In the genomic region with DNA sequence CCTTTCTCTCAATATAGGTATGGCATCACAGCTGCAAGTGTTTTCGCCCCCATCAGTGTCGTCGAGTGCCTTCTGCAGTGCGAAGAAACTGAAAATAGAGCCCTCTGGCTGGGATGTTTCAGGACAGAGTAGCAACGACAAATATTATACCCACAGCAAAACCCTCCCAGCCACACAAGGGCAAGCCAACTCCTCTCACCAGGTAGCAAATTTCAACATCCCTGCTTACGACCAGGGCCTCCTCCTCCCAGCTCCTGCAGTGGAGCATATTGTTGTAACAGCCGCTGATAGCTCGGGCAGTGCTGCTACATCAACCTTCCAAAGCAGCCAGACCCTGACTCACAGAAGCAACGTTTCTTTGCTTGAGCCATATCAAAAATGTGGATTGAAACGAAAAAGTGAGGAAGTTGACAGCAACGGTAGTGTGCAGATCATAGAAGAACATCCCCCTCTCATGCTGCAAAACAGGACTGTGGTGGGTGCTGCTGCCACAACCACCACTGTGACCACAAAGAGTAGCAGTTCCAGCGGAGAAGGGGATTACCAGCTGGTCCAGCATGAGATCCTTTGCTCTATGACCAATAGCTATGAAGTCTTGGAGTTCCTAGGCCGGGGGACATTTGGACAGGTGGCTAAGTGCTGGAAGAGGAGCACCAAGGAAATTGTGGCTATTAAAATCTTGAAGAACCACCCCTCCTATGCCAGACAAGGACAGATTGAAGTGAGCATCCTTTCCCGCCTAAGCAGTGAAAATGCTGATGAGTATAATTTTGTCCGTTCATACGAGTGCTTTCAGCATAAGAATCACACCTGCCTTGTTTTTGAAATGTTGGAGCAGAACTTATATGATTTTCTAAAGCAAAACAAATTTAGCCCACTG, we compare ENCODE assay signal across 7 cellular contexts. TPM values are rescaled to one million over a fixed set of nuclear protein-coding genes. Genes with fewer than 3 reads are reported as not detected.
DNase-seq lines count a peak whose midpoint lies in the region; ATAC-seq lines count a peak whose summit lies in the region.

No MANE protein-coding gene starts in this region.

- H3K36me3 Mint-ChIP-seq in activated naive CD8-positive, alpha-beta T cell treated with anti-CD3 and anti-CD28 coated beads, Interleukin-2, amount 10 ng/mL, durations not matched to agents 7 days and 5 days = peaks cover 39% of the 10 kb centered on the region

- DNase-seq in NOMO-1 treated with DMSO at 0.1 percent for 48 hours (lab: John Stamatoyannopoulos, UW; ENCODE audit: unreplicated experiment) = peak; percentile 55
- DNase-seq in activated naive CD8-positive, alpha-beta T cell treated with anti-CD3 and anti-CD28 coated beads, Interleukin-2, amount 10 ng/mL, durations not matched to agents 7 days and 5 days = peak; percentile 70
- DNase-seq in stimulated activated CD8-positive, alpha-beta memory T cell treated with anti-CD3 and anti-CD28 coated beads, Interleukin-4, amount 100 ng/mL, for 48 hours = peak; percentile 71
- no peak for DNase-seq in NCI-H146 (lab: John Stamatoyannopoulos, UW)

- H3K27ac Mint-ChIP-seq in activated naive CD8-positive, alpha-beta T cell treated with anti-CD3 and anti-CD28 coated beads, Interleukin-2, amount 10 ng/mL, durations not matched to agents 7 days and 5 days = peak overlapping the region; percentile 86

- peaks cover 64% of the 10 kb centered on the region for H3K4me1 Mint-ChIP-seq in activated naive CD8-positive, alpha-beta T cell treated with anti-CD3 and anti-CD28 coated beads, Interleukin-2, amount 10 ng/mL, durations not matched to agents 7 days and 5 days

- no peaks in the 10 kb centered on the region for H3K9me3 Mint-ChIP-seq in activated naive CD8-positive, alpha-beta T cell treated with anti-CD3 and anti-CD28 coated beads, Interleukin-2, amount 10 ng/mL, durations not matched to agents 7 days and 5 days

- ATAC-seq in GM21786 (IDR thresholded peaks at IDR 0.05; ENCODE audit: unreplicated experiment) = peak; percentile 50
- ATAC-seq in activated naive CD8-positive, alpha-beta T cell treated with anti-CD3 and anti-CD28 coated beads, Interleukin-2, amount 10 ng/mL, durations not matched to agents 7 days and 5 days (ENCODE audit: low read depth) = peak; percentile 61
- ATAC-seq in GM18867 (IDR thresholded peaks at IDR 0.05; ENCODE audit: unreplicated experiment) = no peak
- no peak for ATAC-seq in HG03175 (IDR thresholded peaks at IDR 0.05; ENCODE audit: unreplicated experiment)

- H3K27me3 Mint-ChIP-seq in activated naive CD8-positive, alpha-beta T cell treated with anti-CD3 and anti-CD28 coated beads, Interleukin-2, amount 10 ng/mL, durations not matched to agents 7 days and 5 days = no peaks in the 10 kb centered on the region

- H3K4me3 Mint-ChIP-seq in activated naive CD8-positive, alpha-beta T cell treated with anti-CD3 and anti-CD28 coated beads, Interleukin-2, amount 10 ng/mL, durations not matched to agents 7 days and 5 days = peak overlapping the region; percentile 84

- POLR2A ChIA-PET in activated naive CD8-positive, alpha-beta T cell treated with anti-CD3 and anti-CD28 coated beads, Interleukin-2, amount 10 ng/mL, durations not matched to agents 7 days and 5 days (lab: Charles Lee) = interaction anchor here (0.9 to 4.8 kb wide), 7 partner anchors 8 to 128 kb away, joined by 3 to 52 read pairs (median 3); a partner anchor contains a TSS

RNA-seq across cellular contexts. Expression of a gene that starts 11.5 kb away (rescaled TPM):
- 10 to 100 TPM; 93.0 to 99.4 TPM for total RNA-seq in activated naive CD8-positive, alpha-beta T cell treated with anti-CD3 and anti-CD28 coated beads, Interleukin-2, amount 10 ng/mL, durations not matched to agents 7 days and 5 days

RNA-seq across cellular contexts. Expression of a gene that starts 35.5 kb away (rescaled TPM):
- 10 to 100 TPM; 13.4 to 14.3 TPM for total RNA-seq in activated naive CD8-positive, alpha-beta T cell treated with anti-CD3 and anti-CD28 coated beads, Interleukin-2, amount 10 ng/mL, durations not matched to agents 7 days and 5 days

RNA-seq across cellular contexts. Expression of a gene that starts 36.0 kb away (rescaled TPM):
- 10 to 100 TPM; 53.9 to 60.5 TPM for total RNA-seq in activated naive CD8-positive, alpha-beta T cell treated with anti-CD3 and anti-CD28 coated beads, Interleukin-2, amount 10 ng/mL, durations not matched to agents 7 days and 5 days

RNA-seq across cellular contexts. Expression of a gene that starts 38.7 kb away (rescaled TPM):
- total RNA-seq in activated naive CD8-positive, alpha-beta T cell treated with anti-CD3 and anti-CD28 coated beads, Interleukin-2, amount 10 ng/mL, durations not matched to agents 7 days and 5 days = under 1 TPM; 0.45 to 0.64 TPM

RNA-seq across cellular contexts. Expression of a gene that starts 53.2 kb away (rescaled TPM):
- total RNA-seq in activated naive CD8-positive, alpha-beta T cell treated with anti-CD3 and anti-CD28 coated beads, Interleukin-2, amount 10 ng/mL, durations not matched to agents 7 days and 5 days = 1 to 10 TPM; 1.1 to 2.9 TPM

Comparison
In these comparisons a context has a peak if more than half of its experiments do, and no peak if none do; other contexts are left out.
1. ATAC-seq: peak in GM21786 (single experiment) and activated naive CD8-positive, alpha-beta T cell treated with anti-CD3 and anti-CD28 coated beads, Interleukin-2, amount 10 ng/mL, durations not matched to agents 7 days and 5 days (single experiment); none in GM18867 (single experiment) and HG03175 (single experiment).